25 cellular contexts compared by ENCODE assay signal in genomic region chr1:167514278-167514677, GRCh38. TPM values are rescaled to one million over a fixed set of nuclear protein-coding genes. Genes with fewer than 3 reads are reported as not detected.
A peak's percentile ranks its signal among the peaks of the same experiment; 100 is the strongest.
DNase-seq lines count a peak whose midpoint lies in the region; ATAC-seq, FAIRE-seq and TF ChIP-seq lines count a peak whose summit lies in the region.
"Had no signal": no experiment of that assay in that cellular context is flagged by ENCODE, and none has a peak within 500 bp of the region (broad histone marks: within the 10 kb centered on the region; RNA-seq: fewer than 3 reads in every experiment).

No MANE protein-coding gene starts in this region.

- no peak overlapping the region for H2AFZ ChIP-seq in K562 (ENCODE audit: low read depth, low read length)

- no peaks in the 10 kb centered on the region for H3K9me3 Mint-ChIP-seq in activated naive CD4-positive, alpha-beta T cell treated with anti-CD3 and anti-CD28 coated beads, Interleukin-2, amount 10 ng/mL, durations not matched to agents 7 days and 5 days
- H3K9me3 Mint-ChIP-seq in activated CD4-positive, alpha-beta memory T cell treated with anti-CD3 and anti-CD28 coated beads for 36 hours: no peaks in the 10 kb centered on the region
- H3K9me3 Mint-ChIP-seq in stimulated activated effector memory CD8-positive, alpha-beta T cell treated with anti-CD3 and anti-CD28 coated beads, Interleukin-12 subunit alpha, Interleukin-12 subunit beta, amount 100 ng/mL, for 72 hours: no peaks in the 10 kb centered on the region
- H3K9me3 Mint-ChIP-seq: CD14-positive monocyte had no signal

- H3K36me3 ChIP-seq in K562 (ENCODE audit: control insufficient read depth, insufficient read depth, low read length): no peaks in the 10 kb centered on the region
- H3K36me3 ChIP-seq: SJCRH30, upper lobe of left lung had no signal

- peak overlapping the region; percentile 100 for H3K27ac Mint-ChIP-seq in activated naive CD4-positive, alpha-beta T cell treated with anti-CD3 and anti-CD28 coated beads, Interleukin-2, amount 10 ng/mL, durations not matched to agents 7 days and 5 days
- peak overlapping the region; percentile 86 for H3K27ac Mint-ChIP-seq in activated CD4-positive, alpha-beta memory T cell treated with anti-CD3 and anti-CD28 coated beads for 36 hours
- H3K27ac Mint-ChIP-seq in stimulated activated effector memory CD8-positive, alpha-beta T cell treated with anti-CD3 and anti-CD28 coated beads, Interleukin-12 subunit alpha, Interleukin-12 subunit beta, amount 100 ng/mL, for 72 hours: peak overlapping the region; percentile 80
- H3K27ac Mint-ChIP-seq: CD14-positive monocyte had no signal

- H3K79me2 ChIP-seq in K562 (ENCODE audit: control insufficient read depth, insufficient read depth, low read length): no peaks in the 10 kb centered on the region

- in situ Hi-C loops in K562 (cut with MboI): no loop called here

- intact Hi-C loops in activated CD4-positive, alpha-beta memory T cell treated with anti-CD3 and anti-CD28 coated beads for 36 hours (cut with micrococcal nuclease): no loop called here
- intact Hi-C loops in K562 (cut with micrococcal nuclease): no loop called here

- peaks cover 78% of the 10 kb centered on the region for H3K36me3 Mint-ChIP-seq in activated naive CD4-positive, alpha-beta T cell treated with anti-CD3 and anti-CD28 coated beads, Interleukin-2, amount 10 ng/mL, durations not matched to agents 7 days and 5 days
- peaks cover 54% of the 10 kb centered on the region for H3K36me3 Mint-ChIP-seq in activated CD4-positive, alpha-beta memory T cell treated with anti-CD3 and anti-CD28 coated beads for 36 hours
- H3K36me3 Mint-ChIP-seq in stimulated activated effector memory CD8-positive, alpha-beta T cell treated with anti-CD3 and anti-CD28 coated beads, Interleukin-12 subunit alpha, Interleukin-12 subunit beta, amount 100 ng/mL, for 72 hours: peaks cover 97% of the 10 kb centered on the region
- H3K36me3 Mint-ChIP-seq: CD14-positive monocyte had no signal

- H3K9me3 ChIP-seq in K562 (replicated peaks; ENCODE audit: control insufficient read depth, insufficient read depth, low read depth, low read length): no peaks in the 10 kb centered on the region
- H3K9me3 ChIP-seq: psoas muscle, SJCRH30, upper lobe of left lung had no signal

- no peak for TF ChIP-seq POLR2A in K562 (conservative IDR thresholded peaks at IDR 0.05)

- no peaks in the 10 kb centered on the region for H3K9me1 ChIP-seq in K562 (ENCODE audit: control insufficient read depth, insufficient read depth, low read length)

- H3K27me3 ChIP-seq in K562 (ENCODE audit: control insufficient read depth in 2 of 2, insufficient read depth in 2 of 2, low read length in 2 of 2): peaks cover 26 to 29% of the 10 kb centered on the region in 2 experiments
- H3K27me3 ChIP-seq: SJCRH30, upper lobe of left lung had no signal

- H3K4me1 Mint-ChIP-seq in activated naive CD4-positive, alpha-beta T cell treated with anti-CD3 and anti-CD28 coated beads, Interleukin-2, amount 10 ng/mL, durations not matched to agents 7 days and 5 days: peaks cover 67% of the 10 kb centered on the region
- H3K4me1 Mint-ChIP-seq in activated CD4-positive, alpha-beta memory T cell treated with anti-CD3 and anti-CD28 coated beads for 36 hours (ENCODE audit: low read depth): peaks cover 58% of the 10 kb centered on the region
- peaks cover 51% of the 10 kb centered on the region for H3K4me1 Mint-ChIP-seq in stimulated activated effector memory CD8-positive, alpha-beta T cell treated with anti-CD3 and anti-CD28 coated beads, Interleukin-12 subunit alpha, Interleukin-12 subunit beta, amount 100 ng/mL, for 72 hours
- H3K4me1 Mint-ChIP-seq: CD14-positive monocyte had no signal

- H3K4me3 Mint-ChIP-seq in activated naive CD4-positive, alpha-beta T cell treated with anti-CD3 and anti-CD28 coated beads, Interleukin-2, amount 10 ng/mL, durations not matched to agents 7 days and 5 days: peak overlapping the region; percentile 99
- peak overlapping the region; percentile 88 for H3K4me3 Mint-ChIP-seq in activated CD4-positive, alpha-beta memory T cell treated with anti-CD3 and anti-CD28 coated beads for 36 hours
- H3K4me3 Mint-ChIP-seq in stimulated activated effector memory CD8-positive, alpha-beta T cell treated with anti-CD3 and anti-CD28 coated beads, Interleukin-12 subunit alpha, Interleukin-12 subunit beta, amount 100 ng/mL, for 72 hours: peak overlapping the region; percentile 94
- H3K4me3 Mint-ChIP-seq: CD14-positive monocyte had no signal

- CTCF ChIA-PET in activated naive CD4-positive, alpha-beta T cell treated with anti-CD3 and anti-CD28 coated beads, Interleukin-2, amount 10 ng/mL, durations not matched to agents 7 days and 5 days (lab: Charles Lee): interaction anchor here (1.0 to 4.8 kb wide), 6 partner anchors 13 to 61 kb away, joined by 3 to 47 read pairs (median 12); no protein-coding TSS in a partner anchor
- CTCF ChIA-PET in activated CD4-positive, alpha-beta memory T cell treated with anti-CD3 and anti-CD28 coated beads for 36 hours (lab: Charles Lee): interaction anchor here (1.1 to 6.7 kb wide), 5 partner anchors 13 to 67 kb away, joined by 3 to 70 read pairs (median 59); no protein-coding TSS in a partner anchor
- CTCF ChIA-PET in K562 (lab: Yijun Ruan, JAX; ENCODE audit: low intra/inter-chr PET ratio): no interaction called here

- no peak overlapping the region for H3K9ac ChIP-seq in K562 (ENCODE audit: insufficient read depth in 1 of 2, low read depth in 2 of 2, low read length in 2 of 2)

- H3K4me1 ChIP-seq in K562 (replicated peaks in 1 of 2; ENCODE audit: control insufficient read depth in 2 of 2, insufficient read depth in 2 of 2, low read length in 2 of 2): peaks cover 9 to 12% of the 10 kb centered on the region in 2 experiments; a peak in 4 of 5 replicates
- H3K4me1 ChIP-seq: psoas muscle, upper lobe of left lung had no signal

- DNase-seq in activated naive CD4-positive, alpha-beta T cell treated with anti-CD3 and anti-CD28 coated beads, Interleukin-2, amount 10 ng/mL, durations not matched to agents 7 days and 5 days: peak; percentile 48
- DNase-seq in activated naive CD4-positive, alpha-beta T cell treated with Interleukin-2 at 50 U/mL for 16 hours: no peak
- DNase-seq in activated CD4-positive, alpha-beta memory T cell treated with anti-CD3 and anti-CD28 coated beads for 36 hours: no peak
- DNase-seq in K562 (ENCODE audit: extremely low read depth in 1 of 4, low spot score in 3 of 4) (no peak), GM19240 (ENCODE audit: insufficient read length, low spot score) (no peak), MV-4-11 (lab: John Stamatoyannopoulos, UW) (no peak)
- DNase-seq in stimulated activated effector memory CD8-positive, alpha-beta T cell treated with anti-CD3 and anti-CD28 coated beads, Interleukin-12 subunit alpha, Interleukin-12 subunit beta, amount 100 ng/mL, for 72 hours (ENCODE audit: low spot score in 2 of 2): peak in 1 of 2 donors; percentile 49
- DNase-seq: activated gamma-delta T cell treated with Interleukin-2 at 50 U/mL for 16 hours, GDM1, HCEC 1CT, Karpas-422, kidney glomerular epithelial cell, mammary epithelial cell, NCI-H1694, NCI-H526, nucleus accumbens, psoas muscle, SJCRH30, upper lobe of left lung had no signal

- WGBS in K562 (ENCODE audit: insufficient coverage, low coverage, missing lambda C conversion rate): 46% methylated on average over 10 of the region's 10 CpGs

- no peak for ATAC-seq in K562
- no peak for ATAC-seq in stimulated activated effector memory CD8-positive, alpha-beta T cell treated with anti-CD3 and anti-CD28 coated beads, Interleukin-12 subunit alpha, Interleukin-12 subunit beta, amount 100 ng/mL, for 72 hours
- ATAC-seq in HG02798 (IDR thresholded peaks at IDR 0.05; ENCODE audit: poor library complexity, unreplicated experiment): no peak
- ATAC-seq: psoas muscle had no signal

- POLR2A ChIA-PET in activated CD4-positive, alpha-beta memory T cell treated with anti-CD3 and anti-CD28 coated beads for 36 hours (lab: Charles Lee): interaction anchor here (3.0 to 5.8 kb wide), 4 partner anchors 14 to 67 kb away, joined by 14 to 115 read pairs (median 56); no protein-coding TSS in a partner anchor
- POLR2A ChIA-PET in K562 (lab: Yijun Ruan, JAX): interaction anchor here (1.3 to 1.9 kb wide), 3 partner anchors 9 to 39 kb away, joined by 3 to 7 read pairs (median 3); partner anchors contain the start of gene CREG1

- TF ChIP-seq RAD21 in K562 (CRISPR knock-in tag; conservative IDR thresholded peaks at IDR 0.05 in 1 of 2, IDR thresholded peaks at IDR 0.05 in 1 of 2): no peak

- H3K27ac ChIP-seq in K562 (ENCODE audit: extremely low read depth, low read depth, low read length): no peak overlapping the region
- H3K27ac ChIP-seq: epithelial cell of prostate, psoas muscle, SJCRH30, upper lobe of left lung, VCaP had no signal

- TF ChIP-seq CTCF in K562 (IDR thresholded peaks at IDR 0.05 in 2 of 3, conservative IDR thresholded peaks at IDR 0.05 in 1 of 3; ENCODE audit: insufficient read depth in 2 of 3, low read depth in 1 of 3, low read length in 3 of 3): no peak

- TF ChIP-seq EP300 in K562 (IDR thresholded peaks at IDR 0.05; ENCODE audit: low read length): no peak

- no peaks in the 10 kb centered on the region for H4K20me1 ChIP-seq in K562 (replicated peaks; ENCODE audit: control insufficient read depth, insufficient read depth, low read length)

- BruUV-seq in K562 (replicated peaks; lab: Mats Ljungman, UMichigan): no TSS peak

- H3K4me2 ChIP-seq in K562 (ENCODE audit: insufficient read depth, low read length): no peak overlapping the region

- H3K4me3 ChIP-seq in K562: no peak overlapping the region
- H3K4me3 ChIP-seq: psoas muscle, SJCRH30, upper lobe of left lung had no signal

- H3K27me3 Mint-ChIP-seq in activated naive CD4-positive, alpha-beta T cell treated with anti-CD3 and anti-CD28 coated beads, Interleukin-2, amount 10 ng/mL, durations not matched to agents 7 days and 5 days: no peaks in the 10 kb centered on the region
- no peaks in the 10 kb centered on the region for H3K27me3 Mint-ChIP-seq in activated CD4-positive, alpha-beta memory T cell treated with anti-CD3 and anti-CD28 coated beads for 36 hours

- FAIRE-seq in K562 (lab: Jason Lieb, UNC): no peak
- FAIRE-seq: astrocyte, RCC 7860 had no signal

RNA-seq across cellular contexts. Expression of gene CD247, which starts 4.1 kb away (rescaled TPM):
- total RNA-seq in activated CD4-positive, alpha-beta memory T cell treated with anti-CD3 and anti-CD28 coated beads for 36 hours: 100 to 1,000 TPM; 105 to 114 TPM
- total RNA-seq in K562 (2011; cell fraction: chromatin; rRNA removed; ENCODE audit: low replicate concordance): 0.44 TPM in 1 of 2 replicates, not detected in the other
- 0.50 and 0.53 TPM in 2 replicates for total RNA-seq in K562 (2011; cell fraction: nucleolus; rRNA removed)
- total RNA-seq in K562 (2011; cell fraction: nucleoplasm; rRNA removed): 0.15 and 0.23 TPM in 2 replicates
- total RNA-seq in K562 (2014; rRNA removed) (0.12 TPM in 1 of 2 replicates, not detected in the other), K562 (2014; rRNA removed; fragmentation: Illumina TruSeq; extraction: Trizol) (not detected in 2 replicates), K562 (2015; rRNA removed; fragmentation: Illumina TruSeq; extraction: Trizol) (0.18 TPM in 1 of 2 replicates, not detected in the other), K562 (2021) (0.22 and 0.42 TPM in 2 replicates)
- polyA plus RNA-seq in K562 (2011; rRNA removed) (0.08 and 0.18 TPM in 2 replicates), K562 (2014; fragmentation: Illumina TruSeq; extraction: Trizol) (not detected in 2 replicates), K562 (2014; fragmentation: Nextera tagmentation; extraction: Ambion mirVana) (not detected), K562 (2014; rRNA removed) (0.37 and 0.55 TPM in 2 replicates)
- polyA plus RNA-seq in K562 (2011; cell fraction: cytosol; rRNA removed): 0.12 TPM in 1 of 2 replicates, not detected in the other
- 0.27 and 0.43 TPM in 2 replicates for polyA plus RNA-seq in K562 (2011; cell fraction: nucleus; rRNA removed)
- 0.20 and 0.21 TPM in 2 replicates for polyA plus RNA-seq in K562 (2012)
- polyA minus RNA-seq in K562 (2011; rRNA and poly(A)+ RNA removed): not detected in 2 replicates
- polyA minus RNA-seq in K562 (2011; cell fraction: cytosol; rRNA and poly(A)+ RNA removed): not detected in 2 replicates
- not detected in 2 replicates for polyA minus RNA-seq in K562 (2011; cell fraction: nucleus; rRNA and poly(A)+ RNA removed)
- total RNA-seq: astrocyte, mammary epithelial cell had no signal

RNA-seq across cellular contexts. Expression of gene CREG1, which starts 39.3 kb away (rescaled TPM):
- 10 to 100 TPM; 13.5 to 14.6 TPM for total RNA-seq in activated CD4-positive, alpha-beta memory T cell treated with anti-CD3 and anti-CD28 coated beads for 36 hours
- total RNA-seq in K562 (2011; cell fraction: chromatin; rRNA removed; ENCODE audit: low replicate concordance): 70.1 and 115 TPM in 2 replicates
- total RNA-seq in K562 (2011; cell fraction: nucleolus; rRNA removed): 141 and 156 TPM in 2 replicates
- 172 and 258 TPM in 2 replicates for total RNA-seq in K562 (2011; cell fraction: nucleoplasm; rRNA removed)
- total RNA-seq in K562 (2014; rRNA removed): 115 and 139 TPM in 2 replicates
- total RNA-seq in K562 (2014; rRNA removed; fragmentation: Illumina TruSeq; extraction: Trizol): 161 and 179 TPM in 2 replicates
- total RNA-seq in K562 (2015; rRNA removed; fragmentation: Illumina TruSeq; extraction: Trizol): 164 and 178 TPM in 2 replicates
- 150 and 154 TPM in 2 replicates for total RNA-seq in K562 (2021)
- 272 TPM in 2 replicates for polyA plus RNA-seq in K562 (2011; rRNA removed)
- 152 and 184 TPM in 2 replicates for polyA plus RNA-seq in K562 (2011; cell fraction: cytosol; rRNA removed)
- polyA plus RNA-seq in K562 (2011; cell fraction: nucleus; rRNA removed): 41.7 and 74.9 TPM in 2 replicates
- 137 and 336 TPM in 2 replicates for polyA plus RNA-seq in K562 (2012)
- 163 and 197 TPM in 2 replicates for polyA plus RNA-seq in K562 (2014; fragmentation: Illumina TruSeq; extraction: Trizol)
- 10 to 100 TPM; 45.7 to 58.2 TPM for polyA plus RNA-seq in K562 (2014; fragmentation: Nextera tagmentation; extraction: Ambion mirVana)
- 176 and 186 TPM in 2 replicates for polyA plus RNA-seq in K562 (2014; rRNA removed)
- 101 and 126 TPM in 2 replicates for polyA minus RNA-seq in K562 (2011; rRNA and poly(A)+ RNA removed)
- polyA minus RNA-seq in K562 (2011; cell fraction: cytosol; rRNA and poly(A)+ RNA removed): 59.4 and 78.2 TPM in 2 replicates
- polyA minus RNA-seq in K562 (2011; cell fraction: nucleus; rRNA and poly(A)+ RNA removed): 17.5 and 30.3 TPM in 2 replicates

Comparison
In these comparisons a context has a peak if more than half of its experiments do, and no peak if none do; other contexts are left out.
1. RNA of gene CD247, which starts 4.1 kb away (total RNA-seq): 105 to 114 TPM in activated CD4-positive, alpha-beta memory T cell treated with anti-CD3 and anti-CD28 coated beads for 36 hours; 0.12 to 0.53 TPM in K562; every median in the first group is over 10 times any median in the second.
2. RNA of gene CREG1, which starts 39.3 kb away (total RNA-seq): 70.1 to 258 TPM in K562; 13.5 to 14.6 TPM in activated CD4-positive, alpha-beta memory T cell treated with anti-CD3 and anti-CD28 coated beads for 36 hours; every median in the first group is over 4 times any median in the second.
3. Peak in every context shown above with its lines, with median percentiles within 50 percentile points of each other: H3K27ac Mint-ChIP-seq and H3K4me3 Mint-ChIP-seq.